8 cellular contexts compared by ENCODE assay signal in genomic region chrX:47482512-47483309, GRCh38. TPM values are rescaled to one million over a fixed set of nuclear protein-coding genes. Genes with fewer than 3 reads are reported as not detected.
A peak's percentile ranks its signal among the peaks of the same experiment; 100 is the strongest.
DNase-seq lines count a peak whose midpoint lies in the region; ATAC-seq and TF ChIP-seq lines count a peak whose summit lies in the region.

Gene ZNF41 (minus strand): TSS chrX:47483222. CDS start chrX:47467481, 15,741 bp downstream.

- no peak for TF ChIP-seq EP300 in gastroesophageal sphincter (IDR thresholded peaks at IDR 0.05)

- TF ChIP-seq CTCF in HFF-Myc (IDR thresholded peaks at IDR 0.05; ENCODE audit: low read depth, low read length, missing control alignments) (no peak), gastroesophageal sphincter (IDR thresholded peaks at IDR 0.05) (peak in 2 of 4 experiments; percentile 1 to 6)

- peak within 1 kb of the TSS; percentile 91 to 98 (median 96) for H3K27ac ChIP-seq in gastroesophageal sphincter

- no peaks in the 10 kb centered on the region for H3K36me3 ChIP-seq in gastroesophageal sphincter

- H3K27me3 ChIP-seq in gastroesophageal sphincter = no peaks in the 10 kb centered on the region

- TF ChIP-seq POLR2A in gastroesophageal sphincter (IDR thresholded peaks at IDR 0.05) = peak in 1 of 2 donors; percentile 5

- DNase-seq in GF-D8 (lab: John Stamatoyannopoulos, UW) = peak; percentile 63
- peak; percentile 49 for DNase-seq in HFF-Myc (ENCODE audit: extremely low read depth, low read depth)
- DNase-seq in MV-4-11 (lab: John Stamatoyannopoulos, UW) = peak; percentile 68
- peak; percentile 80 for DNase-seq in SK-MEL-5 (ENCODE audit: low read depth, low spot score)
- DNase-seq in activated naive CD4-positive, alpha-beta T cell treated with Interleukin-2 at 50 U/mL for 16 hours = peak; percentile 84
- peak in 54 of 56 donors; percentile 15 to 80 (median 62) for DNase-seq in nucleus accumbens (lab: John Stamatoyannopoulos, UW)
- peak; percentile 77 for DNase-seq in superior temporal gyrus (ENCODE audit: extremely low spot score)

- H3K4me1 ChIP-seq in gastroesophageal sphincter = peaks cover 0 to 30% (median 0%) of the 10 kb centered on the region in 3 donors

- H3K9me3 ChIP-seq in gastroesophageal sphincter = no peaks in the 10 kb centered on the region

- H3K4me3 ChIP-seq in HFF-Myc (replicated peaks; ENCODE audit: low read depth, low read length) = peak within 1 kb of the TSS; percentile 65
- peak within 1 kb of the TSS; percentile 83 to 99 for H3K4me3 ChIP-seq in gastroesophageal sphincter

- peak; percentile 91 for ATAC-seq in gastroesophageal sphincter

- 0 to 15% methylated on average over 5 to 8 of the region's 77 CpGs for WGBS in gastroesophageal sphincter (ENCODE audit: low coverage in 1 of 2), 2 donors

- in situ Hi-C loops in SK-MEL-5 (cut with HindIII; ENCODE audit: low pct_unique_long_range_greater_than_20kb, low sequenced_read_pairs) = no loop called here

RNA-seq across cellular contexts. Expression of gene ZNF41, which starts in this region (rescaled TPM):
- 4.5 TPM in 2 replicates for total RNA-seq in SK-MEL-5 (2014; rRNA removed; shearing (Covaris generic))
- 2.3 and 5.5 TPM in 2 replicates for polyA plus RNA-seq in SK-MEL-5 (2015; cell fraction: cytosol; rRNA removed)
- polyA plus RNA-seq in SK-MEL-5 (2015; cell fraction: nucleus; rRNA removed) = 7.2 and 9.0 TPM in 2 replicates
- 1 to 10 TPM; 8.8 to 10.0 (median 9.4) TPM for total RNA-seq in gastroesophageal sphincter

Comparison
In these comparisons a context has a peak if more than half of its experiments do, and no peak if none do; other contexts are left out.
1. Peak in every context shown above with its lines: DNase-seq, ATAC-seq, H3K4me3 ChIP-seq and H3K27ac ChIP-seq.